In the genomic region with DNA sequence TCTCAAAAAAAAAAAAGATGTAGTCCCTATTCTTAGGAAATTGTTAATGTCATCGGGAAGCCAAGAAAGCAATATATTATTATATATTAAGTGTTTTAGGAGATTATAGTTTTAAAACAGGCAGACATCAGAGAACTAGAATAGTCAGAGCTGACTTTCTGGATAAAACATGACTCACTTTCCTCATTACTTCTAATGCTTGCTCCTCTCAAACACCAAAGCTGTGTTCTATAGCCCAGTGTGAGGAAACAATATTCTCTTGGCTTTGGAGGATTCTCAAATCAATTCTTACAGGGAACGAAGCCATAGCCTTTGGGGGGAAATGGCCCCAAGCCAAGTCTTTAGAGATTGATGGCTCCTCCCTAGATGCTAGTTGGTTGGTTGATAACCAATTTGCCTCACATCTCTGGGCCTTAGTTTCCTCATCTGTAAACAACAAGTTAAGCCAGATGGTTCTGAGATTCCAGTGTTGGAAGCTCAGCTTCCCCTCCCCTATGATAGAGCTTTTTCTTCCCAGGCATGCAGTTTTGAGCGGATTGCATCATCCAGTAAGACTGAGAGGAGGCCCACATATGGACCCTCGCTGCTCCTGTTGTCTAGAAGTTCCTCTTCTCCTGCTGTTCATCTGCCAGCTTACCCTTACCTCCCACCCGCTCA, we compare ENCODE assay signal across 11 cellular contexts. TPM values are rescaled to one million over a fixed set of nuclear protein-coding genes. Genes with fewer than 3 reads are reported as not detected.
DNase-seq lines count a peak whose midpoint lies in the region; ATAC-seq, FAIRE-seq and TF ChIP-seq lines count a peak whose summit lies in the region.
"Had no signal": no experiment of that assay in that cellular context is flagged by ENCODE, and none has a peak within 500 bp of the region (broad histone marks: within the 10 kb centered on the region; RNA-seq: fewer than 3 reads in every experiment).

No MANE protein-coding gene starts in this region.

- no peak overlapping the region for H2AFZ ChIP-seq in K562 (ENCODE audit: low read depth, low read length)

- POLR2A ChIA-PET in K562 (lab: Yijun Ruan, JAX), result interaction anchor here (0.7 to 10.5 kb wide), 3 partner anchors 12 to 75 kb away, joined by 3 to 62 read pairs (median 4); partner anchors contain the start of genes HEXIM1 and NMT1

- H3K4me1 Mint-ChIP-seq in activated naive CD4-positive, alpha-beta T cell treated with anti-CD3 and anti-CD28 coated beads for 36 hours (ENCODE audit: low read depth), result peaks cover 30% of the 10 kb centered on the region

- H3K9ac ChIP-seq in K562 (ENCODE audit: insufficient read depth in 1 of 2, low read depth in 2 of 2, low read length in 2 of 2), result no peak overlapping the region

- peak overlapping the region; percentile 42 for H3K27ac Mint-ChIP-seq in activated naive CD4-positive, alpha-beta T cell treated with anti-CD3 and anti-CD28 coated beads for 36 hours

- TF ChIP-seq EP300 in K562 (IDR thresholded peaks at IDR 0.05; ENCODE audit: low read length), result no peak

- ATAC-seq in K562, result peak; percentile 79
- ATAC-seq in aorta (ENCODE audit: low FRiP score), result peak; percentile 88
- ATAC-seq in HG02642 (IDR thresholded peaks at IDR 0.05; ENCODE audit: poor library complexity, unreplicated experiment), result no peak

- H3K4me3 ChIP-seq in K562 (no peak overlapping the region), aorta (ENCODE audit: low read length in 2 of 2) (no peak overlapping the region)
- H3K4me3 ChIP-seq: prostate gland had no signal

- peaks cover 27% of the 10 kb centered on the region for H3K36me3 Mint-ChIP-seq in activated naive CD4-positive, alpha-beta T cell treated with anti-CD3 and anti-CD28 coated beads for 36 hours (ENCODE audit: low read depth)

- H3K9me3 Mint-ChIP-seq in activated naive CD4-positive, alpha-beta T cell treated with anti-CD3 and anti-CD28 coated beads for 36 hours, result no peaks in the 10 kb centered on the region
- H3K9me3 Mint-ChIP-seq: CD4-positive, CD25-positive, alpha-beta regulatory T cell had no signal

- intact Hi-C loops in activated naive CD4-positive, alpha-beta T cell treated with anti-CD3 and anti-CD28 coated beads for 36 hours (cut with micrococcal nuclease), result no loop called here
- intact Hi-C loops in K562 (cut with micrococcal nuclease), result no loop called here
- intact Hi-C loops in aorta (cut with DNase I), result no loop called here

- H3K4me2 ChIP-seq in K562 (ENCODE audit: insufficient read depth, low read length), result no peak overlapping the region

- no peak for DNase-seq in activated naive CD4-positive, alpha-beta T cell treated with anti-CD3 and anti-CD28 coated beads for 36 hours
- no peak for DNase-seq in activated naive CD4-positive, alpha-beta T cell treated with Interleukin-2 at 50 U/mL for 16 hours
- DNase-seq in K562 (ENCODE audit: extremely low read depth in 1 of 4, low spot score in 3 of 4) (peak in 1 of 4 experiments; percentile 11), aorta (no peak), SHP77 (lab: John Stamatoyannopoulos, UW) (no peak), cerebellum (ENCODE audit: low spot score) (no peak)
- DNase-seq: CD4-positive, CD25-positive, alpha-beta regulatory T cell; stimulated activated naive CD4-positive, alpha-beta T cell had no signal

- H3K36me3 ChIP-seq in K562 (ENCODE audit: control insufficient read depth, insufficient read depth, low read length), result peaks cover 73% of the 10 kb centered on the region
- peaks cover 0 to 8% of the 10 kb centered on the region in 2 donors for H3K36me3 ChIP-seq in aorta (ENCODE audit: control insufficient read depth in 1 of 2, insufficient read depth in 2 of 2, low read length in 1 of 2)
- H3K36me3 ChIP-seq: prostate gland had no signal

- H4K20me1 ChIP-seq in K562 (replicated peaks; ENCODE audit: control insufficient read depth, insufficient read depth, low read length), result no peaks in the 10 kb centered on the region; the same call in 1 of the 2 replicates

- H3K27ac ChIP-seq in K562 (ENCODE audit: extremely low read depth, low read depth, low read length) (no peak overlapping the region; the same call in 2 of the 3 replicates), layer of hippocampus (ENCODE audit: low read depth, low read length) (peak overlapping the region; percentile 8), aorta (ENCODE audit: low read depth in 1 of 2, low read length in 2 of 2) (peak overlapping the region in 1 of 2 donors; percentile 17)
- H3K27ac ChIP-seq: prostate gland had no signal

- H3K27me3 Mint-ChIP-seq in activated naive CD4-positive, alpha-beta T cell treated with anti-CD3 and anti-CD28 coated beads for 36 hours (ENCODE audit: low read depth), result no peaks in the 10 kb centered on the region
- H3K27me3 Mint-ChIP-seq: CD4-positive, CD25-positive, alpha-beta regulatory T cell had no signal

- no peak overlapping the region for H3K4me3 Mint-ChIP-seq in activated naive CD4-positive, alpha-beta T cell treated with anti-CD3 and anti-CD28 coated beads for 36 hours
- H3K4me3 Mint-ChIP-seq: CD4-positive, CD25-positive, alpha-beta regulatory T cell had no signal

- H3K9me3 ChIP-seq in K562 (replicated peaks; ENCODE audit: control insufficient read depth, insufficient read depth, low read depth, low read length) (no peaks in the 10 kb centered on the region), aorta (ENCODE audit: control insufficient read depth, low read length) (no peaks in the 10 kb centered on the region)
- H3K9me3 ChIP-seq: prostate gland had no signal

- in situ Hi-C loops in K562 (cut with MboI), result no loop called here

- 81% methylated on average over 5 of the region's 5 CpGs for WGBS in K562 (ENCODE audit: insufficient coverage, low coverage, missing lambda C conversion rate)
- 71 to 80% methylated on average over 5 of the region's 5 CpGs for WGBS in aorta, 2 donors

- no peaks in the 10 kb centered on the region for H3K9me1 ChIP-seq in K562 (ENCODE audit: control insufficient read depth, insufficient read depth, low read length)

- TF ChIP-seq RAD21 in K562 (CRISPR knock-in tag; conservative IDR thresholded peaks at IDR 0.05 in 1 of 2, IDR thresholded peaks at IDR 0.05 in 1 of 2), result 0 out of 4 replicates have a peak, but pooled peaks of 1 of the 2 experiments have one; percentile 14

- TF ChIP-seq POLR2A in K562 (conservative IDR thresholded peaks at IDR 0.05), result no peak

- H3K79me2 ChIP-seq in K562 (ENCODE audit: control insufficient read depth, insufficient read depth, low read length), result peaks cover 90% of the 10 kb centered on the region

- no peak for TF ChIP-seq CTCF in K562 (IDR thresholded peaks at IDR 0.05 in 2 of 3, conservative IDR thresholded peaks at IDR 0.05 in 1 of 3; ENCODE audit: insufficient read depth in 2 of 3, low read depth in 1 of 3, low read length in 3 of 3)

- no peak for FAIRE-seq in K562 (lab: Jason Lieb, UNC)

- H3K27me3 ChIP-seq in K562 (ENCODE audit: control insufficient read depth in 2 of 2, insufficient read depth in 2 of 2, low read length in 2 of 2) (no peaks in the 10 kb centered on the region), layer of hippocampus (ENCODE audit: control insufficient read depth, insufficient read depth, low read length) (no peaks in the 10 kb centered on the region), aorta (ENCODE audit: control insufficient read depth in 1 of 2, insufficient read depth in 2 of 2, low read length in 1 of 2) (no peaks in the 10 kb centered on the region)

- CTCF ChIA-PET in activated naive CD4-positive, alpha-beta T cell treated with anti-CD3 and anti-CD28 coated beads for 36 hours (lab: Charles Lee), result interaction anchor here (0.6 to 1.6 kb wide), 4 partner anchors 12 to 162 kb away, joined by 3 to 6 read pairs (median 5); partner anchors contain the start of gene NMT1
- CTCF ChIA-PET in K562 (lab: Yijun Ruan, JAX; ENCODE audit: low intra/inter-chr PET ratio), result no interaction called here

- H3K4me1 ChIP-seq in K562 (replicated peaks in 1 of 2; ENCODE audit: control insufficient read depth in 2 of 2, insufficient read depth in 2 of 2, low read length in 2 of 2), result peaks cover 0 to 5% of the 10 kb centered on the region in 2 experiments; a peak in 1 of 5 replicates
- H3K4me1 ChIP-seq in aorta (ENCODE audit: control insufficient read depth in 1 of 2, insufficient read depth in 2 of 2, low read length in 2 of 2), result peaks cover 0 to 2% of the 10 kb centered on the region in 2 donors
- H3K4me1 ChIP-seq: prostate gland had no signal

- no TSS peak for BruUV-seq in K562 (replicated peaks; lab: Mats Ljungman, UMichigan)

RNA-seq across cellular contexts. Expression of gene NMT1, which starts 12.4 kb away (rescaled TPM):
- 100 to 1,000 TPM; 234 to 235 TPM for total RNA-seq in activated naive CD4-positive, alpha-beta T cell treated with anti-CD3 and anti-CD28 coated beads for 36 hours
- total RNA-seq in K562 (2011; cell fraction: chromatin; rRNA removed; ENCODE audit: low replicate concordance), result 146 and 215 TPM in 2 replicates
- 112 and 131 TPM in 2 replicates for total RNA-seq in K562 (2011; cell fraction: nucleolus; rRNA removed)
- total RNA-seq in K562 (2011; cell fraction: nucleoplasm; rRNA removed), result 122 and 132 TPM in 2 replicates
- total RNA-seq in K562 (2014; rRNA removed), result 116 and 117 TPM in 2 replicates
- total RNA-seq in K562 (2014; rRNA removed; fragmentation: Illumina TruSeq; extraction: Trizol), result 105 and 140 TPM in 2 replicates
- 402 and 569 TPM in 2 replicates for total RNA-seq in K562 (2015; rRNA removed; fragmentation: Illumina TruSeq; extraction: Trizol)
- 213 and 214 TPM in 2 replicates for total RNA-seq in K562 (2021)
- 115 and 126 TPM in 2 replicates for polyA plus RNA-seq in K562 (2011; rRNA removed)
- polyA plus RNA-seq in K562 (2011; cell fraction: cytosol; rRNA removed), result 52.9 and 59.1 TPM in 2 replicates
- polyA plus RNA-seq in K562 (2011; cell fraction: nucleus; rRNA removed), result 165 and 192 TPM in 2 replicates
- polyA plus RNA-seq in K562 (2012), result 120 and 129 TPM in 2 replicates
- 205 and 323 TPM in 2 replicates for polyA plus RNA-seq in K562 (2014; fragmentation: Illumina TruSeq; extraction: Trizol)
- polyA plus RNA-seq in K562 (2014; fragmentation: Nextera tagmentation; extraction: Ambion mirVana), result 100 to 1,000 TPM; 297 to 332 TPM
- 86.7 and 116 TPM in 2 replicates for polyA plus RNA-seq in K562 (2014; rRNA removed)
- polyA minus RNA-seq in K562 (2011; rRNA and poly(A)+ RNA removed), result 85.9 and 107 TPM in 2 replicates
- polyA minus RNA-seq in K562 (2011; cell fraction: cytosol; rRNA and poly(A)+ RNA removed), result 222 and 388 TPM in 2 replicates
- polyA minus RNA-seq in K562 (2011; cell fraction: nucleus; rRNA and poly(A)+ RNA removed), result 42.5 and 94.9 TPM in 2 replicates
- 100 to 1,000 TPM; 103 to 104 TPM for total RNA-seq in aorta
- 100 to 1,000 TPM in 1 of 2 donors, 10 to 100 TPM in 1; 33.8 to 124 TPM for polyA plus RNA-seq in aorta
- 30.4 TPM for total RNA-seq in cerebellum

RNA-seq across cellular contexts. Expression of gene DCAKD, which starts 22.1 kb away (rescaled TPM):
- 10 to 100 TPM; 38.1 to 38.9 TPM for total RNA-seq in activated naive CD4-positive, alpha-beta T cell treated with anti-CD3 and anti-CD28 coated beads for 36 hours
- total RNA-seq in K562 (2011; cell fraction: chromatin; rRNA removed; ENCODE audit: low replicate concordance), result 25.9 and 66.5 TPM in 2 replicates
- 45.1 and 50.5 TPM in 2 replicates for total RNA-seq in K562 (2011; cell fraction: nucleolus; rRNA removed)
- 43.3 and 55.3 TPM in 2 replicates for total RNA-seq in K562 (2011; cell fraction: nucleoplasm; rRNA removed)
- 26.1 and 43.3 TPM in 2 replicates for total RNA-seq in K562 (2014; rRNA removed)
- 15.3 and 17.4 TPM in 2 replicates for total RNA-seq in K562 (2014; rRNA removed; fragmentation: Illumina TruSeq; extraction: Trizol)
- total RNA-seq in K562 (2015; rRNA removed; fragmentation: Illumina TruSeq; extraction: Trizol), result 26.2 and 26.5 TPM in 2 replicates
- 35.5 and 39.8 TPM in 2 replicates for total RNA-seq in K562 (2021)
- polyA plus RNA-seq in K562 (2011; rRNA removed), result 14.4 and 28.6 TPM in 2 replicates
- 41.8 and 53.1 TPM in 2 replicates for polyA plus RNA-seq in K562 (2011; cell fraction: cytosol; rRNA removed)
- 36.7 and 47.4 TPM in 2 replicates for polyA plus RNA-seq in K562 (2011; cell fraction: nucleus; rRNA removed)
- polyA plus RNA-seq in K562 (2012), result 35.0 and 52.4 TPM in 2 replicates
- polyA plus RNA-seq in K562 (2014; fragmentation: Illumina TruSeq; extraction: Trizol), result 21.4 and 27.7 TPM in 2 replicates
- 1 to 10 TPM; 7.9 to 9.6 TPM for polyA plus RNA-seq in K562 (2014; fragmentation: Nextera tagmentation; extraction: Ambion mirVana)
- polyA plus RNA-seq in K562 (2014; rRNA removed), result 23.5 and 24.8 TPM in 2 replicates
- polyA minus RNA-seq in K562 (2011; rRNA and poly(A)+ RNA removed), result 22.1 and 31.4 TPM in 2 replicates
- polyA minus RNA-seq in K562 (2011; cell fraction: cytosol; rRNA and poly(A)+ RNA removed), result 42.1 and 46.3 TPM in 2 replicates
- polyA minus RNA-seq in K562 (2011; cell fraction: nucleus; rRNA and poly(A)+ RNA removed), result 16.8 and 23.1 TPM in 2 replicates
- 10 to 100 TPM; 22.7 to 33.1 TPM for total RNA-seq in aorta
- polyA plus RNA-seq in aorta, result 10 to 100 TPM; 14.5 to 20.1 TPM
- total RNA-seq in cerebellum, result 41.9 TPM

RNA-seq across cellular contexts. Expression of gene PLCD3, which starts 58.8 kb away (rescaled TPM):
- 1 to 10 TPM; 2.4 TPM for total RNA-seq in activated naive CD4-positive, alpha-beta T cell treated with anti-CD3 and anti-CD28 coated beads for 36 hours
- total RNA-seq in K562 (2011; cell fraction: chromatin; rRNA removed; ENCODE audit: low replicate concordance), result 4.5 and 16.3 TPM in 2 replicates
- total RNA-seq in K562 (2011; cell fraction: nucleolus; rRNA removed), result 10.4 and 13.0 TPM in 2 replicates
- 4.2 and 4.8 TPM in 2 replicates for total RNA-seq in K562 (2011; cell fraction: nucleoplasm; rRNA removed)
- total RNA-seq in K562 (2014; rRNA removed), result 7.5 and 8.8 TPM in 2 replicates
- 2.4 and 2.5 TPM in 2 replicates for total RNA-seq in K562 (2014; rRNA removed; fragmentation: Illumina TruSeq; extraction: Trizol)
- 4.0 and 4.6 TPM in 2 replicates for total RNA-seq in K562 (2015; rRNA removed; fragmentation: Illumina TruSeq; extraction: Trizol)
- total RNA-seq in K562 (2021), result 22.6 and 22.9 TPM in 2 replicates
- polyA plus RNA-seq in K562 (2011; rRNA removed), result 8.1 and 16.5 TPM in 2 replicates
- polyA plus RNA-seq in K562 (2011; cell fraction: cytosol; rRNA removed), result 15.2 and 44.8 TPM in 2 replicates
- 10.0 and 23.0 TPM in 2 replicates for polyA plus RNA-seq in K562 (2011; cell fraction: nucleus; rRNA removed)
- polyA plus RNA-seq in K562 (2012), result 13.0 and 13.6 TPM in 2 replicates
- polyA plus RNA-seq in K562 (2014; fragmentation: Illumina TruSeq; extraction: Trizol), result 10.5 and 14.7 TPM in 2 replicates
- under 1 TPM; 0.20 to 0.27 TPM for polyA plus RNA-seq in K562 (2014; fragmentation: Nextera tagmentation; extraction: Ambion mirVana)
- 8.2 and 15.7 TPM in 2 replicates for polyA plus RNA-seq in K562 (2014; rRNA removed)
- polyA minus RNA-seq in K562 (2011; rRNA and poly(A)+ RNA removed), result 1.6 and 13.2 TPM in 2 replicates
- polyA minus RNA-seq in K562 (2011; cell fraction: cytosol; rRNA and poly(A)+ RNA removed), result 17.4 and 18.3 TPM in 2 replicates
- 3.4 and 8.9 TPM in 2 replicates for polyA minus RNA-seq in K562 (2011; cell fraction: nucleus; rRNA and poly(A)+ RNA removed)
- 10 to 100 TPM; 94.6 to 97.4 TPM for total RNA-seq in aorta
- 10 to 100 TPM; 22.8 to 93.8 TPM for polyA plus RNA-seq in aorta
- total RNA-seq in cerebellum, result 9.5 TPM
